ENCODE assay signal across 9 cellular contexts in the genomic region with DNA sequence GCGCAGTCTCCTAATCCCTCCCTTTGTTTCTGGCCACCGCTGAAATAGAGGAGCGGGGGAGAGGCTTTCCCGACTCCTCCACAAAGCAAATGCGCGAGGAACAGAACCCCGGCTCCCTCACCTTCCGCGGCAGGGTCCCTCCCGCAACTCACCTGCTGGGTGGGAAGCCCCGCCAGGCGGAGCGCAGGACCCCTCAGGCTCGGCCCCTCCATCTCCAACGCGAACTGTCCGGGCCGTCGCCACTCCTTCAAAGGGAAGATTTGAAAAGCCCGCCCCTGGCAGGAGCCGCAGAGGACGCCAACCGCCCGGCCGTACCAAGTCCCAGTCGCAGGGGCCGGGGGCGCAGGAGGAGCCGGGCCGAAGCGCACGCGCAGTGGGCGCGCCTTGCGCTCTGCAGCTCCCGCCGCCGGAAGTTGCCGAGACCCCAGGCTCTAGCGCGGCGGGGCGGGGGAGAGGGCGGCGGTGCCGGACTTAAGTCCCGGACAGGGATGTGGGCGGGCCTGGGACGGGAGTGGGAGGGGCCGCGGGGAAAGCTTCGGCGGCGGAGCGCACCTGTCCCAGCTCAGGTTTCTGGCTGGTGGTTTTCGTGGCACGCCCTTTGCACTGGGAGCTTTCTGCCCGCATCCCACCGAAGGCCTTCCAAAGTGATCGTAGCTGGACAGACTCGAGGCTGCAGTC.
DNase-seq lines count a peak whose midpoint lies in the region; ATAC-seq lines count a peak whose summit lies in the region.
"Had no signal": no experiment of that assay in that cellular context is flagged by ENCODE, and none has a peak within 500 bp of the region (broad histone marks: within the 10 kb centered on the region; RNA-seq: fewer than 3 reads in every experiment).

RTKN2 (minus strand) TSS at position 446 of the 678 bp plus-strand sequence; CDS start at position 212, 234 bp downstream.

- ATAC-seq in HG03095 (IDR thresholded peaks at IDR 0.05; ENCODE audit: unreplicated experiment): peak; percentile 71

- DNase-seq in NK-92 treated with Interleukin-12 subunit alpha and Interleukin-12 subunit beta, amount 100 ng/mL, for 24 hours (lab: John Stamatoyannopoulos, UW): peak; percentile 51
- DNase-seq in NK-92 (lab: John Stamatoyannopoulos, UW; ENCODE audit: unreplicated experiment): no peak
- DNase-seq in NCI-H345 (lab: John Stamatoyannopoulos, UW): peak; percentile 91
- peak; percentile 79 for DNase-seq in activated CD4-positive, alpha-beta T cell treated with anti-CD3 and anti-CD28 coated beads for 48 hours
- peak; percentile 79 for DNase-seq in dedifferentiated amniotic fluid mesenchymal stem cell (ENCODE audit: extremely low spot score)
- DNase-seq in left kidney (ENCODE audit: low read depth, low spot score): peak; percentile 99
- DNase-seq in stimulated activated CD4-positive, alpha-beta T cell treated with anti-CD3 and anti-CD28 coated beads, Interleukin-1b, Interleukin-23, amount 100 ng/mL, for 24 hours (ENCODE audit: low read depth in 4 of 4, low spot score in 1 of 4): peak; percentile 31 to 62 (median 46)
- DNase-seq: DND-41 had no signal
